Comparison of ENCODE assay signal across 12 cellular contexts in the genomic region with DNA sequence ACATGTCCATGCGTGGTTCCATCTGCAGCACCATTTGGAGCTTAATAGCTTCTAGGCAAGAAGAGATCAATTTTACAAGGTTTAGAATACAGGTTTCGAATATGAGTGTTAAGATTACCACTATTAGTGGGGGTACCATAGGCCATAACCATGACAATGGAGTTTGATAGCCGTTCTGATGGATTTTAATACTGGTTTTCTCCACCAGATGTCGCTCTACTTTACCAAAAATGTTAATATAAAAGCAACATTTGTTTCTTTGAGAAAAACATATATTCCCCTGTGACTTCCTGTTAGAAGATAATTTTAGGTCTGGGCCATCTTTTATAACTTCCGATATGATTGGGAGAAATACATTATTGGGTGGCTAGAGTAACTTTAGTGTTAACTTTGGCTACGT.
A peak's percentile ranks its signal among the peaks of the same experiment; 100 is the strongest.
DNase-seq lines count a peak whose midpoint lies in the region; ATAC-seq and TF ChIP-seq lines count a peak whose summit lies in the region.
"Had no signal": no experiment of that assay in that cellular context is flagged by ENCODE, and none has a peak within 500 bp of the region (broad histone marks: within the 10 kb centered on the region; RNA-seq: fewer than 3 reads in every experiment).

No MANE protein-coding gene starts in this region.

- peak; percentile 53 for DNase-seq in DMS53 (lab: John Stamatoyannopoulos, UW)
- no peak for DNase-seq in adrenal gland
- peak; percentile 16 for DNase-seq in kidney tubule cell (ENCODE audit: low spot score)
- DNase-seq in medulla oblongata (ENCODE audit: extremely low spot score): no peak
- DNase-seq in SW 1271 (lab: John Stamatoyannopoulos, UW): no peak
- DNase-seq: activated gamma-delta T cell treated with Interleukin-2 at 50 U/mL for 16 hours, EL, esophagus squamous epithelium, T-helper 9 cell had no signal

- H3K4me1 Mint-ChIP-seq in stimulated activated memory B cell treated with anti-CD40 and anti-IgM and Interleukin-4, amounts not matched to agents 10 μg/mL and 1 μg/mL and 100 μg/mL, for 72 hours: no peaks in the 10 kb centered on the region

- no peak overlapping the region for H3K27ac ChIP-seq in adrenal gland
- H3K27ac ChIP-seq: esophagus squamous epithelium had no signal

- peak in 4 of 6 experiments; percentile 17 to 58 (median 22) for TF ChIP-seq CTCF in adrenal gland (IDR thresholded peaks at IDR 0.05)

- no peak for TF ChIP-seq EP300 in Ishikawa (IDR thresholded peaks at IDR 0.05; ENCODE audit: borderline replicate concordance)

- TF ChIP-seq POLR2A in adrenal gland (IDR thresholded peaks at IDR 0.05): no peak

- no peak overlapping the region for H3K4me3 Mint-ChIP-seq in stimulated activated memory B cell treated with anti-CD40 and anti-IgM and Interleukin-4, amounts not matched to agents 10 μg/mL and 1 μg/mL and 100 μg/mL, for 72 hours

- no peaks in the 10 kb centered on the region for H3K36me3 Mint-ChIP-seq in stimulated activated memory B cell treated with anti-CD40 and anti-IgM and Interleukin-4, amounts not matched to agents 10 μg/mL and 1 μg/mL and 100 μg/mL, for 72 hours

- no peaks in the 10 kb centered on the region for H3K9me3 Mint-ChIP-seq in stimulated activated memory B cell treated with anti-CD40 and anti-IgM and Interleukin-4, amounts not matched to agents 10 μg/mL and 1 μg/mL and 100 μg/mL, for 72 hours

- H3K36me3 ChIP-seq in adrenal gland (replicated peaks in 1 of 2): no peaks in the 10 kb centered on the region
- H3K36me3 ChIP-seq: esophagus squamous epithelium had no signal

- no peak overlapping the region for H3K4me3 ChIP-seq in adrenal gland
- H3K4me3 ChIP-seq: esophagus squamous epithelium had no signal

- TF ChIP-seq RAD21 in Ishikawa (IDR thresholded peaks at IDR 0.05; ENCODE audit: low read depth): peak; percentile 31; the same call in 1 of the 2 replicates

- H3K4me1 ChIP-seq in adrenal gland (replicated peaks in 1 of 2): no peaks in the 10 kb centered on the region
- H3K4me1 ChIP-seq: esophagus squamous epithelium had no signal

- H3K27me3 ChIP-seq in adrenal gland: peaks cover 5% of the 10 kb centered on the region
- H3K27me3 ChIP-seq: esophagus squamous epithelium had no signal

- no peak for ATAC-seq in stimulated activated memory B cell treated with anti-CD40 and anti-IgM and Interleukin-4, amounts not matched to agents 10 μg/mL and 1 μg/mL and 100 μg/mL, for 72 hours
- no peak for ATAC-seq in HG03460 (IDR thresholded peaks at IDR 0.05; ENCODE audit: unreplicated experiment)

- H3K27ac Mint-ChIP-seq in stimulated activated memory B cell treated with anti-CD40 and anti-IgM and Interleukin-4, amounts not matched to agents 10 μg/mL and 1 μg/mL and 100 μg/mL, for 72 hours: no peak overlapping the region

- 56 to 59% (median 56%) methylated on average over 6 of the region's 6 CpGs for WGBS in adrenal gland, 4 donors

- intact Hi-C loops in adrenal gland (cut with DNase I): no loop called here

- H3K9me3 ChIP-seq in adrenal gland (replicated peaks in 1 of 3): no peaks in the 10 kb centered on the region
- H3K9me3 ChIP-seq: esophagus squamous epithelium had no signal

- no peaks in the 10 kb centered on the region for H3K27me3 Mint-ChIP-seq in stimulated activated memory B cell treated with anti-CD40 and anti-IgM and Interleukin-4, amounts not matched to agents 10 μg/mL and 1 μg/mL and 100 μg/mL, for 72 hours

TF ChIP-seq in Ishikawa, 13 proteins besides CTCF, POLR2A, EP300 and RAD21:
- TF ChIP-seq ZBTB7A (IDR thresholded peaks at IDR 0.05; ENCODE audit: low read depth) (no peak), NFIC (IDR thresholded peaks at IDR 0.05) (no peak)
- TF ChIP-seq, protein P1, sequence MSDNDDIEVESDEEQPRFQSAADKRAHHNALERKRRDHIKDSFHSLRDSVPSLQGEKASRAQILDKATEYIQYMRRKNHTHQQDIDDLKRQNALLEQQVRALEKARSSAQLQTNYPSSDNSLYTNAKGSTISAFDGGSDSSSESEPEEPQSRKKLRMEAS (IDR thresholded peaks at IDR 0.05): no peak

Comparison
In these comparisons a context has a peak if more than half of its experiments do, and no peak if none do; other contexts are left out.
1. DNase-seq: peak in DMS53 (single experiment) and kidney tubule cell (single experiment); none in adrenal gland (0 of 7), medulla oblongata (single experiment) and SW 1271 (0 of 2).